ENCODE assay signal across 9 cellular contexts in genomic region chr10:86795353-86795752, GRCh38. TPM values are rescaled to one million over a fixed set of nuclear protein-coding genes. Genes with fewer than 3 reads are reported as not detected.
DNase-seq lines count a peak whose midpoint lies in the region; ATAC-seq, FAIRE-seq and TF ChIP-seq lines count a peak whose summit lies in the region.
"Had no signal": no experiment of that assay in that cellular context is flagged by ENCODE, and none has a peak within 500 bp of the region (broad histone marks: within the 10 kb centered on the region; RNA-seq: fewer than 3 reads in every experiment).

No MANE protein-coding gene starts in this region.

- in situ Hi-C loops in astrocyte of the spinal cord (cut with HindIII; ENCODE audit: low sequenced_read_pairs), result no loop called here

- peak; percentile 79 for DNase-seq in HT1080 (ENCODE audit: low read depth)
- DNase-seq in astrocyte of the spinal cord (ENCODE audit: low read depth, low spot score), result peak; percentile 85
- DNase-seq in keratinocyte (ENCODE audit: low read depth, low spot score), result no peak
- DNase-seq in activated gamma-delta T cell treated with Interleukin-2 at 50 U/mL for 16 hours, result no peak
- no peak for DNase-seq in stomach
- DNase-seq in GDM1 (lab: John Stamatoyannopoulos, UW), result no peak
- DNase-seq: substantia nigra had no signal

- no peaks in the 10 kb centered on the region for H3K9me3 ChIP-seq in keratinocyte (ENCODE audit: control insufficient read depth, low read depth, low read length)
- H3K9me3 ChIP-seq in stomach, result no peaks in the 10 kb centered on the region

- intact Hi-C loops in stomach (cut with DNase I; ENCODE audit: low total_unique reads), result no loop called here

- FAIRE-seq in keratinocyte (lab: Jason Lieb, UNC), result peak; percentile 76

- TF ChIP-seq CTCF in astrocyte of the spinal cord (IDR thresholded peaks at IDR 0.05; ENCODE audit: low read depth, low read length) (no peak), keratinocyte (optimal IDR thresholded peaks at IDR 0.05 in 1 of 3, IDR thresholded peaks at IDR 0.05 in 1 of 3, conservative IDR thresholded peaks at IDR 0.05 in 1 of 3; ENCODE audit: extremely low read depth in 1 of 3, insufficient read depth in 2 of 3, low read length in 3 of 3) (no peak), stomach (IDR thresholded peaks at IDR 0.05) (no peak)

- dilution Hi-C loops in keratinocyte (cut with MboI; ENCODE audit: extremely low pct_ligation_motif_present, low sequenced_read_pairs), result no loop called here

- H3K27me3 ChIP-seq in ACC112 (ENCODE audit: insufficient read depth, low read length), result no peaks in the 10 kb centered on the region
- H3K27me3 ChIP-seq in keratinocyte (ENCODE audit: control insufficient read depth, extremely low read depth, insufficient read depth, low read length), result no peaks in the 10 kb centered on the region
- H3K27me3 ChIP-seq in stomach, result no peaks in the 10 kb centered on the region

- H3K4me3 ChIP-seq in ACC112 (ENCODE audit: low read depth, low read length) (no peak overlapping the region), astrocyte of the spinal cord (ENCODE audit: low read depth, low read length) (no peak overlapping the region), keratinocyte (ENCODE audit: control insufficient read depth in 2 of 3, extremely low read depth in 1 of 3, insufficient read depth in 2 of 3, low read depth in 1 of 3, low read length in 3 of 3) (no peak overlapping the region), stomach (no peak overlapping the region)

- 24 to 47% (median 34%) methylated on average over 3 of the region's 3 CpGs for WGBS in stomach, 5 donors

- no peaks in the 10 kb centered on the region for H4K20me1 ChIP-seq in keratinocyte (ENCODE audit: control insufficient read depth, extremely low read depth, insufficient read depth, low read length)

- TF ChIP-seq POLR2A in stomach (IDR thresholded peaks at IDR 0.05), result no peak

- TF ChIP-seq EP300 in stomach (IDR thresholded peaks at IDR 0.05), result no peak

- no peaks in the 10 kb centered on the region for H3K9me1 ChIP-seq in keratinocyte (ENCODE audit: control insufficient read depth, extremely low read depth, insufficient read depth, low read length)

- H3K79me2 ChIP-seq in ACC112 (ENCODE audit: control insufficient read depth, insufficient read depth, low read length, unreplicated experiment) (peaks cover 38% of the 10 kb centered on the region), keratinocyte (ENCODE audit: control insufficient read depth, insufficient read depth, low read length) (peaks cover 13% of the 10 kb centered on the region)

- H3K9ac ChIP-seq in keratinocyte (ENCODE audit: control insufficient read depth, extremely low read depth, insufficient read depth, low read length), result no peak overlapping the region

- H2AFZ ChIP-seq in ACC112 (ENCODE audit: low read length, unreplicated experiment) (no peak overlapping the region), keratinocyte (ENCODE audit: control insufficient read depth, low read length) (no peak overlapping the region)

- no peak for ATAC-seq in HG03139 (IDR thresholded peaks at IDR 0.05; ENCODE audit: unreplicated experiment)

- peaks cover 24% of the 10 kb centered on the region for H3K4me1 ChIP-seq in ACC112 (ENCODE audit: control insufficient read depth, insufficient read depth, low read length, unreplicated experiment)
- peaks cover 4% of the 10 kb centered on the region for H3K4me1 ChIP-seq in keratinocyte (ENCODE audit: control insufficient read depth, extremely low read depth, insufficient read depth, low read length)
- peaks cover 0 to 60% (median 26%) of the 10 kb centered on the region in 4 donors for H3K4me1 ChIP-seq in stomach

- H3K4me2 ChIP-seq in keratinocyte (ENCODE audit: control insufficient read depth, extremely low read depth, insufficient read depth, low read depth, low read length), result no peak overlapping the region

- H3K27ac ChIP-seq in ACC112 (ENCODE audit: low read depth, low read length) (peak overlapping the region; percentile 46), keratinocyte (ENCODE audit: control insufficient read depth, insufficient read depth, low read length) (no peak overlapping the region), stomach (peak overlapping the region in 2 of 5 donors; percentile 2 to 25)

- H3K36me3 ChIP-seq in ACC112 (ENCODE audit: insufficient read depth, low read length) (no peaks in the 10 kb centered on the region), keratinocyte (ENCODE audit: control insufficient read depth in 2 of 2, extremely low read depth in 1 of 2, insufficient read depth in 2 of 2, low read length in 2 of 2) (no peaks in the 10 kb centered on the region), stomach (no peaks in the 10 kb centered on the region)

RNA-seq across cellular contexts. Expression of gene BMPR1A, which starts 38.9 kb away (rescaled TPM):
- total RNA-seq in HT1080 (2014; rRNA removed; shearing (Covaris generic)), result 21.1 and 26.0 TPM in 2 replicates
- polyA plus RNA-seq in HT1080 (2015; cell fraction: cytosol; rRNA removed), result 12.9 and 18.6 TPM in 2 replicates
- 12.7 and 14.3 TPM in 2 replicates for polyA plus RNA-seq in HT1080 (2015; cell fraction: nucleus; rRNA removed)
- polyA plus RNA-seq in keratinocyte (14.3 to 22.2 TPM (median 21.4 TPM) in 3 replicates), stomach (1 to 10 TPM; 5.8 to 6.5 (median 5.9) TPM)
- 7.4 TPM for polyA plus RNA-seq in keratinocyte (2011; ENCODE audit: low read depth)
- polyA plus RNA-seq in keratinocyte (2011; cell fraction: cytosol; rRNA removed), result 8.4 and 17.6 TPM in 2 replicates
- polyA plus RNA-seq in keratinocyte (2011; cell fraction: nucleus; rRNA removed), result 15.0 and 17.2 TPM in 2 replicates
- 8.6 and 12.7 TPM in 2 replicates for polyA plus RNA-seq in keratinocyte (2012; ENCODE audit: low replicate concordance)
- polyA minus RNA-seq in keratinocyte, result 8.4 to 38.8 TPM (median 28.5 TPM) in 3 replicates
- polyA minus RNA-seq in keratinocyte (2011; cell fraction: cytosol; rRNA and poly(A)+ RNA removed), result 15.5 TPM
- 18.8 and 35.2 TPM in 2 replicates for polyA minus RNA-seq in keratinocyte (2011; cell fraction: nucleus; rRNA and poly(A)+ RNA removed)
- total RNA-seq in stomach, result 100 to 1,000 TPM in 1 of 5 donors, 10 to 100 TPM in 4; 18.3 to 104 (median 35.3) TPM

Comparison
In these comparisons a context has a peak if more than half of its experiments do, and no peak if none do; other contexts are left out.
1. DNase-seq: peak in HT1080 (single experiment) and astrocyte of the spinal cord (single experiment); none in keratinocyte (single experiment), activated gamma-delta T cell treated with Interleukin-2 at 50 U/mL for 16 hours (single experiment), stomach (single experiment) and GDM1 (single experiment).